Comparison of ENCODE assay signal across 13 cellular contexts in genomic region chr11:126487711-126488110, GRCh38.
DNase-seq lines count a peak whose midpoint lies in the region; ATAC-seq and TF ChIP-seq lines count a peak whose summit lies in the region.
"Had no signal": no experiment of that assay in that cellular context is flagged by ENCODE, and none has a peak within 500 bp of the region (broad histone marks: within the 10 kb centered on the region; RNA-seq: fewer than 3 reads in every experiment).

No MANE protein-coding gene starts in this region.

- no peak overlapping the region for H3K9ac ChIP-seq in BLaER1 treated with 17β-estradiol and CSF1 and Interleukin-3, amounts not matched to agents 10 nM and 100 nM
- no peak overlapping the region for H3K9ac ChIP-seq in endodermal cell (ENCODE audit: extremely low read depth, low read length, poor library complexity, severe bottlenecking)
- H3K9ac ChIP-seq: GM23248 had no signal

- no peaks in the 10 kb centered on the region; a peak in 1 of 22 replicates for H4K20me1 ChIP-seq in BLaER1 treated with 17β-estradiol and CSF1 and Interleukin-3, amounts not matched to agents 10 nM and 100 nM

- no peak overlapping the region for H3K4me3 Mint-ChIP-seq in endodermal cell
- H3K4me3 Mint-ChIP-seq: CD4-positive, alpha-beta T cell had no signal

- WGBS in endodermal cell (ENCODE audit: insufficient coverage in 1 of 2, insufficient read length in 1 of 2), 2 experiments = 65 to 87% methylated on average over 6 to 8 of the region's 8 CpGs
- 92 to 94% methylated on average over 8 of the region's 8 CpGs for WGBS in sigmoid colon, 2 donors

- peaks cover under 1% of the 10 kb centered on the region for H3K27me3 Mint-ChIP-seq in endodermal cell (ENCODE audit: insufficient read depth)
- H3K27me3 Mint-ChIP-seq: CD4-positive, alpha-beta T cell had no signal

- peak overlapping the region in 10 of 11 experiments; percentile 35 to 57 (median 40); a peak in 20 of 22 replicates for H3K4me2 ChIP-seq in BLaER1 treated with 17β-estradiol and CSF1 and Interleukin-3, amounts not matched to agents 10 nM and 100 nM
- H3K4me2 ChIP-seq: A549 had no signal

- H3K27ac Mint-ChIP-seq in endodermal cell = no peak overlapping the region
- H3K27ac Mint-ChIP-seq: CD4-positive, alpha-beta T cell had no signal

- DNase-seq in H7 (peak; percentile 42), endodermal cell (peak; percentile 54), sigmoid colon (peak; percentile 49), NCI-H2107 treated with DMSO at 0.1 percent for 48 hours (lab: John Stamatoyannopoulos, UW; ENCODE audit: unreplicated experiment) (no peak)
- DNase-seq: Calu3; CD4-positive, alpha-beta T cell; DMS 273 treated with DMSO at 0.1 percent for 48 hours; GM23248; IMR-90 had no signal

- peaks cover 48% of the 10 kb centered on the region for H3K4me1 Mint-ChIP-seq in endodermal cell

- intact Hi-C loops in sigmoid colon (cut with DNase I) = no loop called here

- H3K9me3 ChIP-seq in BLaER1 treated with 17β-estradiol and CSF1 and Interleukin-3, amounts not matched to agents 10 nM and 100 nM (replicated peaks in 1 of 11) = no peaks in the 10 kb centered on the region
- H3K9me3 ChIP-seq in endodermal cell (ENCODE audit: control insufficient read depth, low read length) = no peaks in the 10 kb centered on the region
- H3K9me3 ChIP-seq in sigmoid colon = no peaks in the 10 kb centered on the region
- H3K9me3 ChIP-seq: A549 had no signal

- H3K36me3 ChIP-seq in BLaER1 treated with 17β-estradiol and CSF1 and Interleukin-3, amounts not matched to agents 10 nM and 100 nM = no peaks in the 10 kb centered on the region
- no peaks in the 10 kb centered on the region for H3K36me3 ChIP-seq in H7 (replicated peaks; ENCODE audit: control insufficient read depth, insufficient read depth, low read length)
- H3K36me3 ChIP-seq in endodermal cell (ENCODE audit: control insufficient read depth, insufficient read depth, low read length) = no peaks in the 10 kb centered on the region
- H3K36me3 ChIP-seq in sigmoid colon = no peaks in the 10 kb centered on the region

- ATAC-seq in HG03280 (IDR thresholded peaks at IDR 0.05; ENCODE audit: unreplicated experiment) (no peak), GM21423 (IDR thresholded peaks at IDR 0.05; ENCODE audit: unreplicated experiment) (no peak)
- ATAC-seq: A549 had no signal

- H3K27ac ChIP-seq in BLaER1 treated with 17β-estradiol and CSF1 and Interleukin-3, amounts not matched to agents 10 nM and 100 nM = no peak overlapping the region
- H3K27ac ChIP-seq in endodermal cell (ENCODE audit: low read depth, low read length) = no peak overlapping the region
- no peak overlapping the region for H3K27ac ChIP-seq in sigmoid colon
- H3K27ac ChIP-seq: A549, GM23248 had no signal

- H3K9me3 Mint-ChIP-seq in endodermal cell = no peaks in the 10 kb centered on the region
- H3K9me3 Mint-ChIP-seq: CD4-positive, alpha-beta T cell had no signal

- no peaks in the 10 kb centered on the region for H3K36me3 Mint-ChIP-seq in endodermal cell (ENCODE audit: low read depth)

- no peaks in the 10 kb centered on the region for H3K27me3 ChIP-seq in BLaER1 treated with 17β-estradiol and CSF1 and Interleukin-3, amounts not matched to agents 10 nM and 100 nM
- H3K27me3 ChIP-seq in H7 (ENCODE audit: control insufficient read depth, insufficient read depth, low read length) = no peaks in the 10 kb centered on the region
- no peaks in the 10 kb centered on the region for H3K27me3 ChIP-seq in endodermal cell (ENCODE audit: control insufficient read depth, insufficient read depth, low read length, poor library complexity, severe bottlenecking)
- H3K27me3 ChIP-seq in sigmoid colon = no peaks in the 10 kb centered on the region

- H3K4me1 ChIP-seq in BLaER1 treated with 17β-estradiol and CSF1 and Interleukin-3, amounts not matched to agents 10 nM and 100 nM = peaks cover 19 to 56% (median 47%) of the 10 kb centered on the region in 10 experiments
- peaks cover 6% of the 10 kb centered on the region for H3K4me1 ChIP-seq in endodermal cell (ENCODE audit: control insufficient read depth, insufficient read depth, low read length)
- peaks cover 0 to 23% (median 10%) of the 10 kb centered on the region in 4 donors for H3K4me1 ChIP-seq in sigmoid colon

- no peak for TF ChIP-seq EP300 in sigmoid colon (IDR thresholded peaks at IDR 0.05)

- no peak for TF ChIP-seq CTCF in endodermal cell (conservative IDR thresholded peaks at IDR 0.05)
- TF ChIP-seq CTCF in sigmoid colon (IDR thresholded peaks at IDR 0.05) = no peak

- TF ChIP-seq POLR2A in sigmoid colon (IDR thresholded peaks at IDR 0.05) = no peak

- no peak overlapping the region for H3K4me3 ChIP-seq in BLaER1 treated with 17β-estradiol and CSF1 and Interleukin-3, amounts not matched to agents 10 nM and 100 nM
- no peak overlapping the region for H3K4me3 ChIP-seq in H7 (ENCODE audit: insufficient read depth, low read depth, low read length)
- no peak overlapping the region for H3K4me3 ChIP-seq in endodermal cell (ENCODE audit: low read length)
- H3K4me3 ChIP-seq in sigmoid colon = no peak overlapping the region
- H3K4me3 ChIP-seq: A549, GM23248 had no signal
